8 cellular contexts compared by ENCODE assay signal in the genomic region with DNA sequence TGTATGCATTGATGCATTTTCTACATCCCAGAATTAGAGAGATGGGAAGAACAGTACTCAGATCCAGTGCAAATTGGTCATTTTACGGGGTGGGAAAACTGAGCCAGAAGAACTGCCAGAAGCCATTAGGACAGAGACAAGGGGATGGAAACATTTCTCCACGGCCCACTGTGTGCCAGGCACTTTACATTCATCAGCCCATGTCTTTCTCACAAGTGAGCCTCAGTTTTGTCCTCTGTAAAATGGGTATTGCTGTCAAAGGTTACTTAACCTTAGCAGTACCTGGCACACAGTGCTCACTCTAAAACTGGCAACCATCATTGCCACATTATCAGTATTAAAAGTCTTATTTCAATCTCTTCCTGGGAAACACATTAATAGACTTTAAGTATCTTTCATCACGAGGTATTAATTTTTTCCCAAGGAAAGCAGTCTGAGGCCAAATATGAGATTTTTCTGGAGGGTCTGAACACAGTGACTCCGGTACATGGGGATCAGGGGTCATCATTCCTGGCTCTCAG. TPM values are rescaled to one million over a fixed set of nuclear protein-coding genes. Genes with fewer than 3 reads are reported as not detected.
A peak's percentile ranks its signal among the peaks of the same experiment; 100 is the strongest.
DNase-seq lines count a peak whose midpoint lies in the region; ATAC-seq and TF ChIP-seq lines count a peak whose summit lies in the region.

No MANE protein-coding gene starts in this region.

- no peak for TF ChIP-seq CTCF in left ventricle myocardium inferior (IDR thresholded peaks at IDR 0.05; ENCODE audit: borderline replicate concordance)

- intact Hi-C loops in left ventricle myocardium inferior (cut with micrococcal nuclease), result loop anchor here (2.0 kb wide), 1 partner anchor 49 kb away; no protein-coding TSS in a partner anchor

- H3K9ac ChIP-seq in skeletal muscle satellite cell (ENCODE audit: low read depth, low read length), result peak overlapping the region; percentile 92

- peak overlapping the region; percentile 84 for H3K4me3 ChIP-seq in left ventricle myocardium inferior
- peak overlapping the region; percentile 79 for H3K4me3 ChIP-seq in skeletal muscle satellite cell (ENCODE audit: low read length)

- DNase-seq in HT-29 (ENCODE audit: low spot score), result peak; percentile 47
- no peak for DNase-seq in left ventricle myocardium inferior
- DNase-seq in HuH-7.5 (ENCODE audit: low spot score), result no peak

- H3K36me3 ChIP-seq in left ventricle myocardium inferior, result peaks cover 34% of the 10 kb centered on the region
- H3K36me3 ChIP-seq in skeletal muscle satellite cell (ENCODE audit: insufficient read depth, low read length), result peaks cover 36% of the 10 kb centered on the region

- H3K27ac Mint-ChIP-seq in activated naive CD8-positive, alpha-beta T cell, result peak overlapping the region; percentile 74

- H3K27me3 ChIP-seq in left ventricle myocardium inferior (ENCODE audit: low read depth) (no peaks in the 10 kb centered on the region), skeletal muscle satellite cell (ENCODE audit: control insufficient read depth, insufficient read depth, low read length) (no peaks in the 10 kb centered on the region)

- ATAC-seq in GM21423 (IDR thresholded peaks at IDR 0.05; ENCODE audit: unreplicated experiment), result no peak
- no peak for ATAC-seq in HG02938 (IDR thresholded peaks at IDR 0.05; ENCODE audit: unreplicated experiment)
- no peak for ATAC-seq in HG03354 (IDR thresholded peaks at IDR 0.05; ENCODE audit: poor library complexity, severe bottlenecking, unreplicated experiment)

- peak overlapping the region; percentile 98 for H3K27ac ChIP-seq in left ventricle myocardium inferior (replicated peaks)

- peaks cover 58% of the 10 kb centered on the region for H3K4me1 Mint-ChIP-seq in activated naive CD8-positive, alpha-beta T cell (ENCODE audit: low read depth)

- H3K4me1 ChIP-seq in left ventricle myocardium inferior, result peaks cover 68% of the 10 kb centered on the region
- peaks cover 19% of the 10 kb centered on the region for H3K4me1 ChIP-seq in skeletal muscle satellite cell (ENCODE audit: control insufficient read depth, insufficient read depth, low read length)

- H3K9me3 ChIP-seq in left ventricle myocardium inferior (replicated peaks) (no peaks in the 10 kb centered on the region), skeletal muscle satellite cell (replicated peaks; ENCODE audit: low read length) (no peaks in the 10 kb centered on the region)

- H3K4me2 ChIP-seq in skeletal muscle satellite cell (ENCODE audit: low read length), result peak overlapping the region; percentile 69

- no peaks in the 10 kb centered on the region for H3K9me3 Mint-ChIP-seq in activated naive CD8-positive, alpha-beta T cell (ENCODE audit: low read depth)

- H3K27me3 Mint-ChIP-seq in activated naive CD8-positive, alpha-beta T cell, result no peaks in the 10 kb centered on the region

- H3K4me3 Mint-ChIP-seq in activated naive CD8-positive, alpha-beta T cell, result peak overlapping the region; percentile 84

- H3K36me3 Mint-ChIP-seq in activated naive CD8-positive, alpha-beta T cell, result peaks cover 5% of the 10 kb centered on the region

RNA-seq across cellular contexts. Expression of gene DUSP1, which starts 5.2 kb away (rescaled TPM):
- 275 and 286 TPM in 2 replicates for total RNA-seq in HT-29 (2014; rRNA removed; shearing (Covaris generic))
- 85.0 TPM for total RNA-seq in left ventricle myocardium inferior
- total RNA-seq in skeletal muscle satellite cell (2012; rRNA removed), result 204 and 438 TPM in 2 replicates
